10 cellular contexts compared by ENCODE assay signal in genomic region chr3:21043139-21043538, GRCh38.
"Had no signal": no experiment of that assay in that cellular context is flagged by ENCODE, and none has a peak within 500 bp of the region (broad histone marks: within the 10 kb centered on the region; RNA-seq: fewer than 3 reads in every experiment).

No MANE protein-coding gene starts in this region.

- H3K27ac ChIP-seq: GM23248, HL-60 had no signal

- H3K4me3 ChIP-seq: GM23248, HAP-1 had no signal

- H3K27me3 Mint-ChIP-seq: IgD-negative memory B cell had no signal

- H3K27ac Mint-ChIP-seq: HFFc6, IgD-negative memory B cell had no signal

- H3K4me3 Mint-ChIP-seq: HFFc6, IgD-negative memory B cell had no signal

- H3K4me1 Mint-ChIP-seq: IgD-negative memory B cell had no signal

- H3K36me3 Mint-ChIP-seq: IgD-negative memory B cell had no signal

- H3K9me3 Mint-ChIP-seq: HFFc6, IgD-negative memory B cell had no signal

- DNase-seq: GM23248, GOT3, H7, HFFc6, KG1 had no signal

- H3K9me3 ChIP-seq: HAP-1 had no signal

- H2AFZ ChIP-seq: GM23248 had no signal

- H3K4me1 ChIP-seq: HAP-1 had no signal

- H3K9ac ChIP-seq: GM23248 had no signal

- H3K36me3 ChIP-seq: HAP-1 had no signal

- ATAC-seq: HCT116, HepG2 had no signal

- FAIRE-seq: HepG2 had no signal
